11 cellular contexts compared by ENCODE assay signal in genomic region chr5:132102944-132103343, GRCh38. TPM values are rescaled to one million over a fixed set of nuclear protein-coding genes. Genes with fewer than 3 reads are reported as not detected.
DNase-seq lines count a peak whose midpoint lies in the region; ATAC-seq, FAIRE-seq and TF ChIP-seq lines count a peak whose summit lies in the region.
"Had no signal": no experiment of that assay in that cellular context is flagged by ENCODE, and none has a peak within 500 bp of the region (broad histone marks: within the 10 kb centered on the region; RNA-seq: fewer than 3 reads in every experiment).

No MANE protein-coding gene starts in this region.

- H4K20me1 ChIP-seq in DOHH2 (ENCODE audit: control insufficient read depth, insufficient read depth, low read depth, low read length) (no peaks in the 10 kb centered on the region), Karpas-422 (ENCODE audit: insufficient read depth, low read depth, low read length) (no peaks in the 10 kb centered on the region), osteoblast (ENCODE audit: insufficient read depth, low read length) (no peaks in the 10 kb centered on the region)

- no peak for ATAC-seq in HG02970 (IDR thresholded peaks at IDR 0.05; ENCODE audit: low FRiP score, unreplicated experiment)

- in situ Hi-C loops in brain microvascular endothelial cell (cut with HindIII; ENCODE audit: low pct_ligation_motif_present, low sequenced_read_pairs), result no loop called here

- no peaks in the 10 kb centered on the region for H3K9me3 ChIP-seq in DOHH2 (ENCODE audit: control insufficient read depth, insufficient read depth, low read length)
- no peaks in the 10 kb centered on the region for H3K9me3 ChIP-seq in Karpas-422 (ENCODE audit: low read length)
- H3K9me3 ChIP-seq in osteoblast (ENCODE audit: low read depth, low read length), result no peaks in the 10 kb centered on the region

- no peaks in the 10 kb centered on the region for H3F3A ChIP-seq in DOHH2 (ENCODE audit: control insufficient read depth, insufficient read depth)

- FAIRE-seq in RCC 7860 (lab: Jason Lieb, UNC), result no peak
- FAIRE-seq: bronchial epithelial cell had no signal

- H3K4me1 ChIP-seq in DOHH2 (ENCODE audit: control insufficient read depth, low read length), result peaks cover 38% of the 10 kb centered on the region
- H3K4me1 ChIP-seq in Karpas-422 (ENCODE audit: low read length), result peaks cover 26% of the 10 kb centered on the region
- peaks cover 41% of the 10 kb centered on the region for H3K4me1 ChIP-seq in osteoblast (ENCODE audit: insufficient read depth, low read length)
- H3K4me1 ChIP-seq: neural progenitor cell had no signal

- H3K4me3 ChIP-seq in DOHH2 (ENCODE audit: low read length) (peak overlapping the region; percentile 47), Karpas-422 (ENCODE audit: low read length) (no peak overlapping the region), brain microvascular endothelial cell (ENCODE audit: low read depth, low read length) (no peak overlapping the region), osteoblast (ENCODE audit: insufficient read depth, low read length) (no peak overlapping the region)
- H3K4me3 ChIP-seq: hepatocyte, neural progenitor cell had no signal

- H3K4me2 ChIP-seq in DOHH2 (ENCODE audit: low read length), result peak overlapping the region; percentile 66
- H3K4me2 ChIP-seq in Karpas-422 (ENCODE audit: low read depth, low read length, poor library complexity, severe bottlenecking), result peak overlapping the region; percentile 22
- peak overlapping the region; percentile 54 for H3K4me2 ChIP-seq in osteoblast (ENCODE audit: insufficient read depth, low read length)
- H3K4me2 ChIP-seq: hepatocyte, neural progenitor cell had no signal

- TF ChIP-seq CTCF in DOHH2 (IDR thresholded peaks at IDR 0.05; ENCODE audit: low read depth, low read length, poor library complexity, severe bottlenecking), result no peak
- TF ChIP-seq CTCF in brain microvascular endothelial cell (IDR thresholded peaks at IDR 0.05; ENCODE audit: low read depth, low read length, missing control alignments), result no peak
- no peak for TF ChIP-seq CTCF in osteoblast (IDR thresholded peaks at IDR 0.05; ENCODE audit: extremely low read depth, low read depth, low read length)

- H3K9me2 ChIP-seq in DOHH2 (replicated peaks; ENCODE audit: control insufficient read depth, low read length), result no peaks in the 10 kb centered on the region
- H3K9me2 ChIP-seq in Karpas-422 (replicated peaks; ENCODE audit: insufficient read depth, low read length), result no peaks in the 10 kb centered on the region

- H3K27me3 ChIP-seq in DOHH2 (ENCODE audit: control insufficient read depth, low read length), result peaks cover 11% of the 10 kb centered on the region; the same call in 1 of the 2 replicates
- H3K27me3 ChIP-seq in Karpas-422 (ENCODE audit: low read length), result no peaks in the 10 kb centered on the region
- no peaks in the 10 kb centered on the region for H3K27me3 ChIP-seq in brain microvascular endothelial cell (replicated peaks)
- H3K27me3 ChIP-seq in osteoblast (ENCODE audit: insufficient read depth, low read length), result no peaks in the 10 kb centered on the region
- H3K27me3 ChIP-seq: hepatocyte, neural progenitor cell had no signal

- no peaks in the 10 kb centered on the region for H3K79me2 ChIP-seq in DOHH2 (ENCODE audit: control insufficient read depth, low read length)
- no peaks in the 10 kb centered on the region for H3K79me2 ChIP-seq in Karpas-422 (ENCODE audit: low read length)
- no peaks in the 10 kb centered on the region for H3K79me2 ChIP-seq in osteoblast (ENCODE audit: insufficient read depth, low read length)
- H3K79me2 ChIP-seq: hepatocyte had no signal

- DNase-seq in Karpas-422 (no peak), brain microvascular endothelial cell (no peak), osteoblast (ENCODE audit: insufficient read length, low spot score, missing footprints) (no peak), RCC 7860 (ENCODE audit: low spot score) (no peak), substantia nigra (lab: John Stamatoyannopoulos, UW) (no peak), OCI-M1 (lab: John Stamatoyannopoulos, UW) (no peak)

- H3K36me3 ChIP-seq in DOHH2 (ENCODE audit: control insufficient read depth, low read length), result no peaks in the 10 kb centered on the region
- no peaks in the 10 kb centered on the region for H3K36me3 ChIP-seq in Karpas-422 (ENCODE audit: insufficient read depth, low read length)
- H3K36me3 ChIP-seq in brain microvascular endothelial cell (replicated peaks), result no peaks in the 10 kb centered on the region
- no peaks in the 10 kb centered on the region for H3K36me3 ChIP-seq in osteoblast (ENCODE audit: insufficient read depth, low read length)
- H3K36me3 ChIP-seq: neural progenitor cell had no signal

- H2AFZ ChIP-seq in Karpas-422 (ENCODE audit: low read length), result no peak overlapping the region
- peak overlapping the region; percentile 58 for H2AFZ ChIP-seq in osteoblast (ENCODE audit: low read length)
- H2AFZ ChIP-seq: hepatocyte, neural progenitor cell had no signal

- H3K27ac ChIP-seq in DOHH2 (ENCODE audit: low read depth, low read length), result no peak overlapping the region
- no peak overlapping the region for H3K27ac ChIP-seq in Karpas-422 (ENCODE audit: low read length)
- H3K27ac ChIP-seq in brain microvascular endothelial cell, result peak overlapping the region; percentile 86
- peak overlapping the region; percentile 92 for H3K27ac ChIP-seq in osteoblast (ENCODE audit: low read depth, low read length)
- no peak overlapping the region for H3K27ac ChIP-seq in substantia nigra (ENCODE audit: low read depth, low read length, poor library complexity, severe bottlenecking)
- H3K27ac ChIP-seq: neural progenitor cell had no signal

- 0 out of 2 replicates have a peak overlapping the region, but pooled peaks have one; percentile 2 for H3K9ac ChIP-seq in Karpas-422 (ENCODE audit: low read length)
- H3K9ac ChIP-seq: neural progenitor cell had no signal

RNA-seq across cellular contexts. Expression of gene CSF2, which starts 29.4 kb away (rescaled TPM):
- not detected in 2 replicates for total RNA-seq in Karpas-422 (2014; rRNA removed; shearing (Covaris generic); ENCODE audit: low replicate concordance)
- not detected in 2 replicates for total RNA-seq in osteoblast
- total RNA-seq: bronchial epithelial cell, hepatocyte had no signal

RNA-seq across cellular contexts. Expression of gene IL3, which starts 42.5 kb away (rescaled TPM):
- not detected in 2 replicates for total RNA-seq in Karpas-422 (2014; rRNA removed; shearing (Covaris generic); ENCODE audit: low replicate concordance)
- not detected in 2 replicates for total RNA-seq in osteoblast
- total RNA-seq: bronchial epithelial cell had no signal

Comparison
In these comparisons a context has a peak if more than half of its experiments do, and no peak if none do; other contexts are left out.
1. H3K27ac ChIP-seq: peak in brain microvascular endothelial cell (single experiment) and osteoblast (single experiment); none in DOHH2 (single experiment), Karpas-422 (single experiment) and substantia nigra (single experiment).
2. Peak in every context shown above with its lines, with median percentiles within 50 percentile points of each other: H3K4me2 ChIP-seq.